Comparison of ENCODE assay signal across 8 cellular contexts in the genomic region with DNA sequence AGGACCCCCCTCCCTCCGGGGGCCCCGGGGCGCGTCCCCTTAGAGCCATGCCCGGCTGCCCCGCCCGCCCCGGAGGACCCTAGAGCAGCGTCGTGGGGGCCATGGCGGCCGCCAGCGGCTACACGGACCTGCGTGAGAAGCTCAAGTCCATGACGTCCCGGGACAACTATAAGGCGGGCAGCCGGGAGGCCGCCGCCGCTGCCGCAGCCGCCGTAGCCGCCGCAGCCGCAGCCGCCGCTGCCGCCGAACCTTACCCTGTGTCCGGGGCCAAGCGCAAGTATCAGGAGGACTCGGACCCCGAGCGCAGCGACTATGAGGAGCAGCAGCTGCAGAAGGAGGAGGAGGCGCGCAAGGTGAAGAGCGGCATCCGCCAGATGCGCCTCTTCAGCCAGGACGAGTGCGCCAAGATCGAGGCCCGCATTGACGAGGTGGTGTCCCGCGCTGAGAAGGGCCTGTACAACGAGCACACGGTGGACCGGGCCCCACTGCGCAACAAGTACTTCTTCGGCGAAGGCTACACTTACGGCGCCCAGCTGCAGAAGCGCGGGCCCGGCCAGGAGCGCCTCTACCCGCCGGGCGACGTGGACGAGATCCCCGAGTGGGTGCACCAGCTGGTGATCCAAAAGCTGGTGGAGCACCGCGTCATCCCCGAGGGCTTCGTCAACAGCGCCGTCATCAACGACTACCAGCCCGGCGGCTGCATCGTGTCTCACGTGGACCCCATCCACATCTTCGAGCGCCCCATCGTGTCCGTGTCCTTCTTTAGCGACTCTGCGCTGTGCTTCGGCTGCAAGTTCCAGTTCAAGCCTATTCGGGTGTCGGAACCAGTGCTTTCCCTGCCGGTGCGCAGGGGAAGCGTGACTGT. TPM values are rescaled to one million over a fixed set of nuclear protein-coding genes. Genes with fewer than 3 reads are reported as not detected.
DNase-seq lines count a peak whose midpoint lies in the region; ATAC-seq and TF ChIP-seq lines count a peak whose summit lies in the region.

No MANE protein-coding gene starts in this region.

- peaks cover 5% of the 10 kb centered on the region for H3K36me3 ChIP-seq in effector memory CD4-positive, alpha-beta T cell (ENCODE audit: control insufficient read depth, insufficient read depth, low read length)

- peaks cover 53% of the 10 kb centered on the region for H3K4me1 Mint-ChIP-seq in mesothelial cell of epicardium

- H3K4me3 ChIP-seq in LNCaP clone FGC (ENCODE audit: low read depth, low read length): peak overlapping the region; percentile 74
- peak overlapping the region; percentile 83 for H3K4me3 ChIP-seq in effector memory CD4-positive, alpha-beta T cell (ENCODE audit: insufficient read depth, low read depth, low read length, poor library complexity, severe bottlenecking)

- no peaks in the 10 kb centered on the region for H3K9me3 Mint-ChIP-seq in mesothelial cell of epicardium

- no peaks in the 10 kb centered on the region for H3K27me3 Mint-ChIP-seq in mesothelial cell of epicardium (ENCODE audit: low read depth)

- ATAC-seq in GM21786 (IDR thresholded peaks at IDR 0.05; ENCODE audit: unreplicated experiment): no peak

- peak overlapping the region; percentile 85 for H3K27ac Mint-ChIP-seq in mesothelial cell of epicardium

- no peaks in the 10 kb centered on the region for H3K27me3 ChIP-seq in effector memory CD4-positive, alpha-beta T cell (replicated peaks; ENCODE audit: control insufficient read depth, insufficient read depth, low read length, poor library complexity, severe bottlenecking)

- TF ChIP-seq CTCF in LNCaP clone FGC (IDR thresholded peaks at IDR 0.05; ENCODE audit: control insufficient read depth, extremely low read depth, insufficient read depth) (no peak), mesothelial cell of epicardium (IDR thresholded peaks at IDR 0.05; ENCODE audit: unreplicated experiment) (no peak)

- H3K27ac ChIP-seq in effector memory CD4-positive, alpha-beta T cell (ENCODE audit: insufficient read depth, low read length, poor library complexity, severe bottlenecking): peak overlapping the region; percentile 86

- DNase-seq in NCI-H82 (lab: John Stamatoyannopoulos, UW) (peak; percentile 71), NCI-H82 treated with DMSO at 0.1 percent for 48 hours (lab: John Stamatoyannopoulos, UW; ENCODE audit: unreplicated experiment) (no peak), LNCaP clone FGC (ENCODE audit: low read depth) (no peak), mesothelial cell of epicardium (ENCODE audit: low spot score in 2 of 2, unreplicated experiment in 2 of 2) (peak; percentile 30 to 54)
- peak; percentile 41 to 57 for DNase-seq in activated CD8-positive, alpha-beta memory T cell treated with anti-CD3 and anti-CD28 coated beads for 4 hours (ENCODE audit: low read depth in 2 of 2)
- DNase-seq in effector memory CD4-positive, alpha-beta T cell: peak; percentile 63 to 75 (median 74)
- peak; percentile 20 to 47 for DNase-seq in stimulated activated CD8-positive, alpha-beta memory T cell treated with anti-CD3 and anti-CD28 coated beads, Interleukin-2, amount 100 ng/mL, for 1 hour (ENCODE audit: low read depth in 2 of 2)

- no peaks in the 10 kb centered on the region for H3K9me3 ChIP-seq in effector memory CD4-positive, alpha-beta T cell (ENCODE audit: control insufficient read depth, low read length)

- peaks cover 43% of the 10 kb centered on the region for H3K4me1 ChIP-seq in effector memory CD4-positive, alpha-beta T cell (ENCODE audit: control insufficient read depth, insufficient read depth, low read length, poor library complexity, severe bottlenecking)

- H3K4me3 Mint-ChIP-seq in mesothelial cell of epicardium: peak overlapping the region; percentile 95

- peaks cover 6% of the 10 kb centered on the region for H3K36me3 Mint-ChIP-seq in mesothelial cell of epicardium

RNA-seq across cellular contexts. Expression of gene ALKBH5, which starts 0.7 kb away (rescaled TPM):
- 68.6 to 72.3 TPM (median 71.0 TPM) in 3 replicates for total RNA-seq in mesothelial cell of epicardium

RNA-seq across cellular contexts. Expression of gene LLGL1, which starts 41.1 kb away (rescaled TPM):
- total RNA-seq in mesothelial cell of epicardium: 70.8 to 72.5 TPM (median 72.1 TPM) in 3 replicates

Comparison
In these comparisons a context has a peak if more than half of its experiments do, and no peak if none do; other contexts are left out.
1. DNase-seq: peak in NCI-H82 (single experiment), activated CD8-positive, alpha-beta memory T cell treated with anti-CD3 and anti-CD28 coated beads for 4 hours (2 of 2), effector memory CD4-positive, alpha-beta T cell (3 of 3), mesothelial cell of epicardium (2 of 2) and stimulated activated CD8-positive, alpha-beta memory T cell treated with anti-CD3 and anti-CD28 coated beads, Interleukin-2, amount 100 ng/mL, for 1 hour (2 of 2); none in NCI-H82 treated with DMSO at 0.1 percent for 48 hours (single experiment) and LNCaP clone FGC (single experiment).